16 cellular contexts compared by ENCODE assay signal in genomic region chr15:49460411-49460941, GRCh38. TPM values are rescaled to one million over a fixed set of nuclear protein-coding genes. Genes with fewer than 3 reads are reported as not detected.
DNase-seq lines count a peak whose midpoint lies in the region; ATAC-seq and TF ChIP-seq lines count a peak whose summit lies in the region.
"Had no signal": no experiment of that assay in that cellular context is flagged by ENCODE, and none has a peak within 500 bp of the region (broad histone marks: within the 10 kb centered on the region; RNA-seq: fewer than 3 reads in every experiment).

No MANE protein-coding gene starts in this region.

- intact Hi-C loops in PC-3 (cut with micrococcal nuclease) = no loop called here
- intact Hi-C loops in body of pancreas (cut with DNase I) = no loop called here

- H3K4me3 ChIP-seq in AG10803 (ENCODE audit: low read length) (no peak overlapping the region), skeletal muscle satellite cell (ENCODE audit: low read length) (no peak overlapping the region), PC-3 (ENCODE audit: low read length) (no peak overlapping the region), body of pancreas (no peak overlapping the region)
- H3K4me3 ChIP-seq: BLaER1 had no signal

- H3K27ac ChIP-seq in PC-3 (ENCODE audit: low read length) (no peak overlapping the region), body of pancreas (no peak overlapping the region)
- H3K27ac ChIP-seq: BLaER1 had no signal

- H2AFZ ChIP-seq in PC-3 (ENCODE audit: low read length) = no peak overlapping the region

- peak overlapping the region; percentile 12 for H3K9ac ChIP-seq in skeletal muscle satellite cell (ENCODE audit: low read depth, low read length)
- H3K9ac ChIP-seq in PC-3 (ENCODE audit: low read length) = no peak overlapping the region
- H3K9ac ChIP-seq: BLaER1 had no signal

- DNase-seq in AG10803 (ENCODE audit: low read depth) = peak; percentile 69
- DNase-seq in fibroblast of the conjunctiva (ENCODE audit: low read depth) = peak; percentile 49
- no peak for DNase-seq in PC-3
- DNase-seq in DMS79 treated with DMSO at 0.1 percent for 48 hours (lab: John Stamatoyannopoulos, UW) = no peak
- DNase-seq in body of pancreas = no peak
- DNase-seq in NK-92 (lab: John Stamatoyannopoulos, UW; ENCODE audit: unreplicated experiment) = no peak
- DNase-seq: CD8-positive, alpha-beta memory T cell; EL; NCI-H1436; NCI-H2081; NCI-H510A treated with DMSO at 0.1 percent for 48 hours; SHP77 treated with DMSO at 0.1 percent for 48 hours had no signal

- H3K9me3 ChIP-seq in skeletal muscle satellite cell (replicated peaks; ENCODE audit: low read length) (no peaks in the 10 kb centered on the region), PC-3 (ENCODE audit: low read length) (no peaks in the 10 kb centered on the region), body of pancreas (no peaks in the 10 kb centered on the region)
- H3K9me3 ChIP-seq: BLaER1 had no signal

- no peaks in the 10 kb centered on the region for H3K27me3 ChIP-seq in skeletal muscle satellite cell (ENCODE audit: control insufficient read depth, insufficient read depth, low read length)
- H3K27me3 ChIP-seq in PC-3 (ENCODE audit: low read length) = no peaks in the 10 kb centered on the region
- no peaks in the 10 kb centered on the region for H3K27me3 ChIP-seq in body of pancreas
- H3K27me3 ChIP-seq: BLaER1 had no signal

- no peaks in the 10 kb centered on the region for H3F3A ChIP-seq in PC-3 (ENCODE audit: low read length, unreplicated experiment)

- H3K4me1 ChIP-seq in skeletal muscle satellite cell (ENCODE audit: control insufficient read depth, insufficient read depth, low read length) (peaks cover 32% of the 10 kb centered on the region), PC-3 (ENCODE audit: insufficient read depth, low read length) (no peaks in the 10 kb centered on the region; the same call in 1 of the 2 replicates), body of pancreas (peaks cover 6% of the 10 kb centered on the region)
- H3K4me1 ChIP-seq: BLaER1 had no signal

- no peaks in the 10 kb centered on the region for H3K79me2 ChIP-seq in PC-3 (ENCODE audit: low read length)

- no peaks in the 10 kb centered on the region for H3K9me2 ChIP-seq in PC-3 (replicated peaks; ENCODE audit: low read length)

- TF ChIP-seq POLR2A in body of pancreas (IDR thresholded peaks at IDR 0.05) = no peak

- ATAC-seq in SK-N-SH treated with all-trans-retinoic acid at 6 μM for 48 hours (no peak), PC-3 (no peak), body of pancreas (no peak)

- POLR2A ChIA-PET in PC-3 (lab: Charles Lee; ENCODE audit: unreplicated experiment) = no interaction called here

- no peaks in the 10 kb centered on the region for H4K20me1 ChIP-seq in PC-3 (ENCODE audit: low read length)
- H4K20me1 ChIP-seq: BLaER1 had no signal

- CTCF ChIA-PET in PC-3 (lab: Charles Lee) = no interaction called here

- 79 to 81% methylated on average over 2 of the region's 2 CpGs for WGBS in body of pancreas, 2 donors

- BruUV-seq in PC-3 (replicated peaks; lab: Mats Ljungman, UMichigan) = no TSS peak

- H3K36me3 ChIP-seq in skeletal muscle satellite cell (ENCODE audit: insufficient read depth, low read length) (no peaks in the 10 kb centered on the region), PC-3 (ENCODE audit: low read depth, low read length) (no peaks in the 10 kb centered on the region), body of pancreas (replicated peaks in 1 of 2; ENCODE audit: insufficient read depth in 1 of 2, low read depth in 2 of 2) (no peaks in the 10 kb centered on the region)
- H3K36me3 ChIP-seq: BLaER1 had no signal

- peak overlapping the region; percentile 23 for H3K4me2 ChIP-seq in skeletal muscle satellite cell (ENCODE audit: low read length)
- H3K4me2 ChIP-seq in PC-3 (ENCODE audit: low read length) = no peak overlapping the region
- H3K4me2 ChIP-seq: BLaER1 had no signal

- TF ChIP-seq CTCF in AG10803 (conservative IDR thresholded peaks at IDR 0.05; ENCODE audit: low read length) (no peak), PC-3 (conservative IDR thresholded peaks at IDR 0.05; ENCODE audit: low read depth, low read length) (no peak), body of pancreas (IDR thresholded peaks at IDR 0.05) (no peak)

TF ChIP-seq in SK-N-SH treated with all-trans-retinoic acid at 6 μM for 48 hours, 23 proteins besides CTCF, POLR2A, EP300 and RAD21:
- TF ChIP-seq TCF4 (CRISPR knock-in tag; IDR thresholded peaks at IDR 0.05; ENCODE audit: borderline replicate concordance) (peak; percentile 37; the same call in 1 of the 2 replicates), ISL1 (CRISPR knock-in tag; IDR thresholded peaks at IDR 0.05) (no peak), BACH2 (CRISPR knock-in tag; IDR thresholded peaks at IDR 0.05; ENCODE audit: borderline replicate concordance) (no peak)

RNA-seq across cellular contexts. Expression of gene FGF7, which starts 37.4 kb away (rescaled TPM):
- 15.2 and 55.9 TPM in 2 replicates for total RNA-seq in skeletal muscle satellite cell (2012; rRNA removed)
- total RNA-seq in PC-3 (2014; rRNA removed) (not detected in 2 replicates), body of pancreas (10 to 100 TPM in 1 of 2 donors, 1 to 10 TPM in 1; 9.9 to 18.5 TPM)
- total RNA-seq: CD8-positive, alpha-beta memory T cell; HT-29 had no signal

Comparison
In these comparisons a context has a peak if more than half of its experiments do, and no peak if none do; other contexts are left out.
1. DNase-seq: peak in AG10803 (single experiment) and fibroblast of the conjunctiva (single experiment); none in PC-3 (single experiment), DMS79 treated with DMSO at 0.1 percent for 48 hours (single experiment), body of pancreas (0 of 4) and NK-92 (single experiment).
2. RNA of gene FGF7, which starts 37.4 kb away (total RNA-seq): 9.9 to 18.5 TPM in body of pancreas; not detected in PC-3; every median in the first group is over 10 times any median in the second.